Comparison of ENCODE assay signal across 9 cellular contexts in genomic region chr9:27353405-27354229, GRCh38. TPM values are rescaled to one million over a fixed set of nuclear protein-coding genes. Genes with fewer than 3 reads are reported as not detected.
DNase-seq lines count a peak whose midpoint lies in the region; ATAC-seq and TF ChIP-seq lines count a peak whose summit lies in the region.
"Had no signal": no experiment of that assay in that cellular context is flagged by ENCODE, and none has a peak within 500 bp of the region (broad histone marks: within the 10 kb centered on the region; RNA-seq: fewer than 3 reads in every experiment).

No MANE protein-coding gene starts in this region.

- H3K36me3 Mint-ChIP-seq in activated T-cell treated with anti-CD3 and anti-CD28 coated beads, Interleukin-2, amount 50 U/mL, for 72 hours (ENCODE audit: insufficient read depth in 2 of 2) = no peaks in the 10 kb centered on the region
- H3K36me3 Mint-ChIP-seq in activated T-cell treated with anti-CD3 and anti-CD28 coated beads, Interleukin-2, amount 50 U/mL, for 24 hours (ENCODE audit: low read depth) = no peaks in the 10 kb centered on the region
- H3K36me3 Mint-ChIP-seq in effector memory CD8-positive, alpha-beta T cell (ENCODE audit: insufficient read depth) = no peaks in the 10 kb centered on the region

- 47 to 56% methylated on average over 6 of the region's 6 CpGs for WGBS in tibial nerve, 2 donors

- H3K27me3 Mint-ChIP-seq in activated T-cell treated with anti-CD3 and anti-CD28 coated beads, Interleukin-2, amount 50 U/mL, for 72 hours (ENCODE audit: low read depth) = no peaks in the 10 kb centered on the region
- H3K27me3 Mint-ChIP-seq in activated T-cell treated with anti-CD3 and anti-CD28 coated beads, Interleukin-2, amount 50 U/mL, for 24 hours = no peaks in the 10 kb centered on the region
- no peaks in the 10 kb centered on the region for H3K27me3 Mint-ChIP-seq in effector memory CD8-positive, alpha-beta T cell

- peak overlapping the region in 2 of 4 donors; percentile 40 to 47 for H3K27ac ChIP-seq in tibial nerve

- H3K4me1 ChIP-seq in tibial nerve = peaks cover 0 to 40% (median 10%) of the 10 kb centered on the region in 4 donors

- H3K36me3 ChIP-seq in tibial nerve = peaks cover 0 to under 1% (median 0%) of the 10 kb centered on the region in 3 donors

- no peak overlapping the region for H3K4me3 ChIP-seq in tibial nerve

- H3K4me3 Mint-ChIP-seq in activated T-cell treated with anti-CD3 and anti-CD28 coated beads, Interleukin-2, amount 50 U/mL, for 72 hours = no peak overlapping the region
- no peak overlapping the region for H3K4me3 Mint-ChIP-seq in activated T-cell treated with anti-CD3 and anti-CD28 coated beads, Interleukin-2, amount 50 U/mL, for 24 hours
- H3K4me3 Mint-ChIP-seq in effector memory CD8-positive, alpha-beta T cell = no peak overlapping the region
- H3K4me3 Mint-ChIP-seq: T-helper 1 cell treated with Interleukin-12 subunit alpha and Interleukin-12 subunit beta and Interleukin-4 antibody, amounts not matched to agents 30 μg/mL and 1 μg/mL, for 36 hours had no signal

- peaks cover 29% of the 10 kb centered on the region for H3K4me1 Mint-ChIP-seq in activated T-cell treated with anti-CD3 and anti-CD28 coated beads, Interleukin-2, amount 50 U/mL, for 72 hours (ENCODE audit: low read depth)
- H3K4me1 Mint-ChIP-seq in activated T-cell treated with anti-CD3 and anti-CD28 coated beads, Interleukin-2, amount 50 U/mL, for 24 hours (ENCODE audit: low read depth) = peaks cover 17% of the 10 kb centered on the region
- H3K4me1 Mint-ChIP-seq in effector memory CD8-positive, alpha-beta T cell (ENCODE audit: low read depth in 2 of 2) = peaks cover 6 to 9% of the 10 kb centered on the region in 2 donors

- no peak overlapping the region for H3K27ac Mint-ChIP-seq in activated T-cell treated with anti-CD3 and anti-CD28 coated beads, Interleukin-2, amount 50 U/mL, for 72 hours
- H3K27ac Mint-ChIP-seq in activated T-cell treated with anti-CD3 and anti-CD28 coated beads, Interleukin-2, amount 50 U/mL, for 24 hours = no peak overlapping the region
- no peak overlapping the region for H3K27ac Mint-ChIP-seq in effector memory CD8-positive, alpha-beta T cell
- H3K27ac Mint-ChIP-seq: T-helper 1 cell treated with Interleukin-12 subunit alpha and Interleukin-12 subunit beta and Interleukin-4 antibody, amounts not matched to agents 30 μg/mL and 1 μg/mL, for 36 hours had no signal

- no peak for DNase-seq in activated T-cell treated with anti-CD3 and anti-CD28 coated beads, Interleukin-2, amount 50 U/mL, for 72 hours
- DNase-seq in activated T-cell treated with anti-CD3 and anti-CD28 coated beads, Interleukin-2, amount 50 U/mL, for 24 hours = no peak
- peak in 52 of 56 donors; percentile 36 to 95 (median 79) for DNase-seq in amygdala (lab: John Stamatoyannopoulos, UW)
- DNase-seq in pons (ENCODE audit: low spot score) = peak; percentile 98
- no peak for DNase-seq in effector memory CD8-positive, alpha-beta T cell
- DNase-seq in activated T-cell treated with anti-CD3 and anti-CD28 coated beads for 4 hours = no peak
- DNase-seq in tibial nerve (ENCODE audit: low spot score in 2 of 2) = no peak

- no peaks in the 10 kb centered on the region for H3K9me3 ChIP-seq in tibial nerve

- H3K27me3 ChIP-seq in tibial nerve = no peaks in the 10 kb centered on the region

- no peak for TF ChIP-seq CTCF in tibial nerve (IDR thresholded peaks at IDR 0.05)

- TF ChIP-seq POLR2A in tibial nerve (IDR thresholded peaks at IDR 0.05) = no peak

- no peak for TF ChIP-seq EP300 in tibial nerve (IDR thresholded peaks at IDR 0.05)

- H3K9me3 Mint-ChIP-seq in activated T-cell treated with anti-CD3 and anti-CD28 coated beads, Interleukin-2, amount 50 U/mL, for 72 hours = no peaks in the 10 kb centered on the region
- H3K9me3 Mint-ChIP-seq in activated T-cell treated with anti-CD3 and anti-CD28 coated beads, Interleukin-2, amount 50 U/mL, for 24 hours = no peaks in the 10 kb centered on the region
- H3K9me3 Mint-ChIP-seq in effector memory CD8-positive, alpha-beta T cell = no peaks in the 10 kb centered on the region
- H3K9me3 Mint-ChIP-seq: T-helper 1 cell treated with Interleukin-12 subunit alpha and Interleukin-12 subunit beta and Interleukin-4 antibody, amounts not matched to agents 30 μg/mL and 1 μg/mL, for 36 hours had no signal

- ATAC-seq in activated T-cell treated with anti-CD3 and anti-CD28 coated beads, Interleukin-2, amount 50 U/mL, for 72 hours (replicated peaks in 1 of 2) = peak; percentile 35 to 40
- ATAC-seq in HG03045 (IDR thresholded peaks at IDR 0.05; ENCODE audit: unreplicated experiment) = peak; percentile 72
- no peak for ATAC-seq in effector memory CD8-positive, alpha-beta T cell (replicated peaks)

RNA-seq across cellular contexts. Expression of gene EQTN, which starts 56.7 kb away (rescaled TPM):
- not detected for total RNA-seq in activated T-cell treated with anti-CD3 and anti-CD28 coated beads, Interleukin-2, amount 50 U/mL, for 72 hours
- 1 to 10 TPM in 1 of 4 donors, not detected in 3; 2.7 TPM for total RNA-seq in tibial nerve

Comparison
In these comparisons a context has a peak if more than half of its experiments do, and no peak if none do; other contexts are left out.
1. DNase-seq: peak in amygdala (52 of 56) and pons (single experiment); none in activated T-cell treated with anti-CD3 and anti-CD28 coated beads, Interleukin-2, amount 50 U/mL, for 72 hours (0 of 2), activated T-cell treated with anti-CD3 and anti-CD28 coated beads, Interleukin-2, amount 50 U/mL, for 24 hours (single experiment), effector memory CD8-positive, alpha-beta T cell (0 of 3), activated T-cell treated with anti-CD3 and anti-CD28 coated beads for 4 hours (single experiment) and tibial nerve (0 of 2).